In genomic region chr11:9302448-9302847, GRCh38 we compare ENCODE assay signal across 1 cellular context.
TF ChIP-seq lines count a peak whose summit lies in the region.

No MANE protein-coding gene starts in this region.

TF ChIP-seq in SK-N-SH, 30 proteins besides CTCF, POLR2A, EP300 and RAD21 (continued from another document):
- TF ChIP-seq PBX3 (IDR thresholded peaks at IDR 0.05) (no peak), RFX5 (IDR thresholded peaks at IDR 0.05; ENCODE audit: low read length) (no peak), TCF12 (IDR thresholded peaks at IDR 0.05) (no peak), JUND (IDR thresholded peaks at IDR 0.05) (no peak), FOSL2 (IDR thresholded peaks at IDR 0.05; ENCODE audit: borderline replicate concordance, low read depth) (no peak), IRF3 (IDR thresholded peaks at IDR 0.05; ENCODE audit: low read depth, low read length) (no peak), USF2 (IDR thresholded peaks at IDR 0.05; ENCODE audit: borderline replicate concordance, low read depth, low read length) (no peak)
